ENCODE assay signal across 8 cellular contexts in genomic region chr3:146544013-146544928, GRCh38. TPM values are rescaled to one million over a fixed set of nuclear protein-coding genes. Genes with fewer than 3 reads are reported as not detected.
A peak's percentile ranks its signal among the peaks of the same experiment; 100 is the strongest.
DNase-seq lines count a peak whose midpoint lies in the region; ATAC-seq, FAIRE-seq and TF ChIP-seq lines count a peak whose summit lies in the region.

Gene PLSCR1 (minus strand): TSS chr3:146544607. CDS start chr3:146536552, 8,055 bp downstream.

- no peak within 1 kb of the TSS for H2AK5ac ChIP-seq in H1 (ENCODE audit: low read depth, low read length)

- H2BK15ac ChIP-seq in H1 (ENCODE audit: low read length) = no peak within 1 kb of the TSS

- no peak within 1 kb of the TSS for H4K91ac ChIP-seq in H1 (replicated peaks; ENCODE audit: insufficient read length, low read length)

- peak; percentile 59 to 68; a peak in 2 of 3 replicates for TF ChIP-seq POLR2A in H1 (IDR thresholded peaks at IDR 0.05; ENCODE audit: control extremely low read depth in 1 of 2, low read depth in 2 of 2, low read length in 2 of 2)

- no peak for TF ChIP-seq EP300 in H1 (IDR thresholded peaks at IDR 0.05; ENCODE audit: borderline replicate concordance in 1 of 2, low read depth in 2 of 2, low read length in 2 of 2)

- TF ChIP-seq RAD21 in H1 (IDR thresholded peaks at IDR 0.05 in 1 of 2, conservative IDR thresholded peaks at IDR 0.05 in 1 of 2; ENCODE audit: low read depth in 2 of 2, low read length in 2 of 2) = 0 out of 4 replicates have a peak, but pooled peaks of 1 of the 2 experiments have one; percentile 2

- H3K27ac ChIP-seq in CD8-positive, alpha-beta memory T cell (ENCODE audit: low read depth, low read length) = peak within 1 kb of the TSS; percentile 66
- peak within 1 kb of the TSS; percentile 54; the same call in 1 of the 2 replicates for H3K27ac ChIP-seq in H1 (ENCODE audit: low read depth, low read length)

- H3K9me3 ChIP-seq in CD8-positive, alpha-beta memory T cell (ENCODE audit: low read length) = no peaks in the 10 kb centered on the region
- peaks cover 3 to 4% of the 10 kb centered on the region in 2 experiments for H3K9me3 ChIP-seq in H1 (ENCODE audit: insufficient read depth in 2 of 2, low read depth in 1 of 2, low read length in 1 of 2)

- H3K23me2 ChIP-seq in H1 (ENCODE audit: low read depth, low read length) = no peaks in the 10 kb centered on the region; the same call in 1 of the 2 replicates

- H3K9ac ChIP-seq in H1 (replicated peaks in 1 of 4; ENCODE audit: extremely low read depth in 1 of 4, low read depth in 3 of 4, low read length in 3 of 4) = peak within 1 kb of the TSS; percentile 71 to 82 (median 76); a peak in 6 of 7 replicates

- H3K23ac ChIP-seq in H1 (ENCODE audit: insufficient read length) = no peak within 1 kb of the TSS

- peaks cover 59 to 68% (median 64%) of the 10 kb centered on the region in 3 donors for H3K4me1 Mint-ChIP-seq in CD8-positive, alpha-beta memory T cell
- peaks cover 32% of the 10 kb centered on the region for H3K4me1 Mint-ChIP-seq in memory B cell

- no peak within 1 kb of the TSS for H4K5ac ChIP-seq in H1 (ENCODE audit: insufficient read length, low read depth, low read length)

- peaks cover 3% of the 10 kb centered on the region for H3K79me1 ChIP-seq in H1 (ENCODE audit: low read depth, low read length)

- H3K56ac ChIP-seq in H1 (replicated peaks; ENCODE audit: insufficient read length, low read depth, low read length) = no peak within 1 kb of the TSS

- no peak within 1 kb of the TSS for H2BK20ac ChIP-seq in H1 (ENCODE audit: low read length)

- H2BK120ac ChIP-seq in H1 (replicated peaks; ENCODE audit: low read depth, low read length) = no peak within 1 kb of the TSS

- H3K27me3 ChIP-seq in CD8-positive, alpha-beta memory T cell (ENCODE audit: insufficient read depth, low read length, poor library complexity, severe bottlenecking) = no peaks in the 10 kb centered on the region
- H3K27me3 ChIP-seq in H1 (replicated peaks in 1 of 4; ENCODE audit: control insufficient read depth in 3 of 4, extremely low read depth in 1 of 4, insufficient read depth in 3 of 4, low read length in 3 of 4) = no peaks in the 10 kb centered on the region

- ATAC-seq in GM19455 (IDR thresholded peaks at IDR 0.05; ENCODE audit: unreplicated experiment) (peak; percentile 88), memory B cell (ENCODE audit: low read depth) (peak; percentile 85)

- H3K9me3 Mint-ChIP-seq in CD8-positive, alpha-beta memory T cell = no peaks in the 10 kb centered on the region
- H3K9me3 Mint-ChIP-seq in memory B cell = no peaks in the 10 kb centered on the region

- TF ChIP-seq CTCF in H1 (IDR thresholded peaks at IDR 0.05; ENCODE audit: control extremely low read depth in 1 of 3, insufficient read depth in 1 of 3, low read depth in 1 of 3, low read length in 3 of 3) = no peak

- H3K4me2 ChIP-seq in H1 (ENCODE audit: insufficient read depth in 1 of 2, low read depth in 2 of 2, low read length in 2 of 2) = peak within 1 kb of the TSS; percentile 68 to 76

- DNase-seq in CD8-positive, alpha-beta memory T cell = peak; percentile 49 to 74 (median 65)
- DNase-seq in HK-2 (ENCODE audit: unreplicated experiment) (peak; percentile 97), NOMO-1 treated with dmso at 0.1 percent for 144 hours (lab: John Stamatoyannopoulos, UW; ENCODE audit: unreplicated experiment) (peak; percentile 98), H1 (ENCODE audit: low read depth in 1 of 2, low spot score in 2 of 2) (peak; percentile 86 to 88), memory B cell (ENCODE audit: low spot score in 2 of 2) (peak; percentile 49 to 68)
- DNase-seq in activated CD8-positive, alpha-beta memory T cell treated with anti-CD3 and anti-CD28 coated beads for 48 hours (ENCODE audit: low read depth in 2 of 3, low spot score in 2 of 3) = peak; percentile 48 to 64 (median 52)
- peak; percentile 66 for DNase-seq in stimulated activated CD8-positive, alpha-beta memory T cell treated with anti-CD3 and anti-CD28 coated beads, Interleukin-12 subunit alpha, Interleukin-12 subunit beta, amount 100 ng/mL, for 1 hour (ENCODE audit: low read depth)

- H3K36me3 Mint-ChIP-seq in CD8-positive, alpha-beta memory T cell = peaks cover 0 to 7% (median 0%) of the 10 kb centered on the region in 3 donors
- no peaks in the 10 kb centered on the region for H3K36me3 Mint-ChIP-seq in memory B cell

- H3K27ac Mint-ChIP-seq in CD8-positive, alpha-beta memory T cell = peak within 1 kb of the TSS; percentile 77 to 99 (median 90)
- H3K27ac Mint-ChIP-seq in memory B cell = peak within 1 kb of the TSS; percentile 94

- H3K4me3 Mint-ChIP-seq in CD8-positive, alpha-beta memory T cell = peak within 1 kb of the TSS; percentile 92 to 98 (median 95)
- peak within 1 kb of the TSS; percentile 93 for H3K4me3 Mint-ChIP-seq in memory B cell

- peak within 1 kb of the TSS; percentile 32; the same call in 1 of the 2 replicates for H2BK12ac ChIP-seq in H1 (ENCODE audit: low read depth, low read length)

- no peak within 1 kb of the TSS for H2BK5ac ChIP-seq in H1 (ENCODE audit: low read depth, low read length)

- H3K14ac ChIP-seq in H1 (ENCODE audit: insufficient read length) = no peak within 1 kb of the TSS

- no peak within 1 kb of the TSS for H3K4ac ChIP-seq in H1 (replicated peaks; ENCODE audit: insufficient read length, low read depth, low read length)

- peaks cover 0 to 45% of the 10 kb centered on the region in 2 experiments; a peak in 2 of 4 replicates for H3K79me2 ChIP-seq in H1 (ENCODE audit: control insufficient read depth in 1 of 2, insufficient read depth in 2 of 2, low read length in 2 of 2)

- H3K18ac ChIP-seq in H1 (ENCODE audit: extremely low read depth, low read length) = peak within 1 kb of the TSS; percentile 87

- POLR2A ChIA-PET in CD8-positive, alpha-beta memory T cell (lab: Charles Lee) = interaction anchor here (1.9 kb wide), 1 partner anchor 75 kb away, joined by 10 read pairs; the partner anchor contains the start of gene PLSCR2
- POLR2A ChIA-PET in H1 (lab: Charles Lee; ENCODE audit: partially characterized antibody) = interaction anchor here (0.7 to 2.0 kb wide), 9 partner anchors 8 to 75 kb away, joined by 3 to 6 read pairs (median 4); partner anchors contain the start of gene PLSCR2

- CTCF ChIA-PET in CD8-positive, alpha-beta memory T cell (lab: Charles Lee) = interaction anchor here (1.7 kb wide), 1 partner anchor 50 kb away, joined by 3 read pairs; no protein-coding TSS in a partner anchor
- CTCF ChIA-PET in H1 (lab: Charles Lee; ENCODE audit: partially characterized antibody) = interaction anchor here (0.7 to 2.4 kb wide), 11 partner anchors 12 to 386 kb away, joined by 3 to 6 read pairs (median 4); no protein-coding TSS in a partner anchor

- peak within 1 kb of the TSS; percentile 92 for H2AFZ ChIP-seq in H1 (ENCODE audit: low read length)

- H4K20me1 ChIP-seq in H1 (replicated peaks in 1 of 2; ENCODE audit: control insufficient read depth in 1 of 2, insufficient read depth in 2 of 2, low read length in 2 of 2) = peaks cover 0 to 5% of the 10 kb centered on the region in 2 experiments

- FAIRE-seq in H1 (lab: Jason Lieb, UNC) = no peak

- 6% methylated on average over 50 of the region's 51 CpGs; no CpG with 5 or more reads in 1 of the 2 experiments for WGBS in H1 (ENCODE audit: extremely low coverage in 1 of 2, insufficient coverage in 1 of 2, insufficient read length in 1 of 2, insufficient replicate concordance in 2 of 2, low coverage in 1 of 2, low lambda C conversion rate in 2 of 2, missing lambda C conversion rate in 1 of 2), 2 experiments

- H3K4me1 ChIP-seq in CD8-positive, alpha-beta memory T cell (ENCODE audit: insufficient read depth, low read length) = peaks cover 37% of the 10 kb centered on the region
- H3K4me1 ChIP-seq in H1 (replicated peaks in 1 of 4; ENCODE audit: control insufficient read depth in 3 of 4, insufficient read depth in 4 of 4, low read length in 3 of 4) = peaks cover 0 to 5% (median 3%) of the 10 kb centered on the region in 4 experiments; a peak in 2 of 7 replicates

- peak within 1 kb of the TSS; percentile 81; the same call in 1 of the 2 replicates for H4K8ac ChIP-seq in H1 (ENCODE audit: extremely low read depth, insufficient read depth, low read length)

- H3K27me3 Mint-ChIP-seq in CD8-positive, alpha-beta memory T cell = no peaks in the 10 kb centered on the region
- H3K27me3 Mint-ChIP-seq in memory B cell = no peaks in the 10 kb centered on the region

- peak within 1 kb of the TSS; percentile 82 for H3K4me3 ChIP-seq in CD8-positive, alpha-beta memory T cell (ENCODE audit: low read length)
- peak within 1 kb of the TSS; percentile 63 to 84 (median 74) for H3K4me3 ChIP-seq in H1 (ENCODE audit: extremely low read depth in 1 of 4, insufficient read depth in 2 of 4, low read depth in 3 of 4, low read length in 4 of 4)

- H3K36me3 ChIP-seq in CD8-positive, alpha-beta memory T cell (ENCODE audit: insufficient read depth, low read length) = no peaks in the 10 kb centered on the region
- H3K36me3 ChIP-seq in H1 (ENCODE audit: control insufficient read depth in 2 of 4, insufficient read depth in 4 of 4, low read length in 3 of 4) = peaks cover 0 to 6% (median 2%) of the 10 kb centered on the region in 4 experiments; a peak in 5 of 8 replicates

TF ChIP-seq in H1, 55 proteins besides CTCF, POLR2A, EP300 and RAD21 (continues in another document):
- TF ChIP-seq PHF8 (conservative IDR thresholded peaks at IDR 0.05; ENCODE audit: low read depth, low read length) = peak; percentile 72
- peak; percentile 66; the same call in 1 of the 2 replicates for TF ChIP-seq CHD2 (IDR thresholded peaks at IDR 0.05; ENCODE audit: low read length)
- TF ChIP-seq HDAC2 (IDR thresholded peaks at IDR 0.05; ENCODE audit: borderline replicate concordance in 1 of 2, low read depth in 2 of 2, low read length in 2 of 2) = peak in 1 of 2 experiments; percentile 36; a peak in 1 of 4 replicates
- TF ChIP-seq RBBP5 (IDR thresholded peaks at IDR 0.05; ENCODE audit: borderline replicate concordance, low read depth, low read length) = peak; percentile 86; the same call in 1 of the 2 replicates
- TF ChIP-seq TAF1 (IDR thresholded peaks at IDR 0.05; ENCODE audit: low read depth, low read length) = peak; percentile 88
- peak; percentile 31; the same call in 1 of the 2 replicates for TF ChIP-seq MAX (IDR thresholded peaks at IDR 0.05)

RNA-seq across cellular contexts. Expression of gene PLSCR1, which starts in this region (rescaled TPM):
- total RNA-seq in CD8-positive, alpha-beta memory T cell = 10 to 100 TPM; 19.1 to 24.1 TPM
- 40.8 TPM for polyA plus RNA-seq in CD8-positive, alpha-beta memory T cell
- 48.3 and 48.5 TPM in 2 replicates for total RNA-seq in H1 (2021; fragmentation: NEBNext Ultra II Directional; extraction: Animal tissue kit (Norgen Biotek cat#: 25700))
- polyA plus RNA-seq in H1 (2011; rRNA removed) = 30.4 and 32.2 TPM in 2 replicates
- polyA plus RNA-seq in H1 (2011; cell fraction: cytosol; rRNA removed) = 38.8 TPM
- polyA plus RNA-seq in H1 (2011; cell fraction: nucleus; rRNA removed) = 40.4 TPM
- polyA plus RNA-seq in H1 (2012, experiment 1 of 2) = 27.5 to 38.0 TPM (median 33.7 TPM) in 4 replicates
- 9.5 TPM for polyA plus RNA-seq in H1 (2012, experiment 2 of 2)
- polyA plus RNA-seq in H1 (2013, experiment 1 of 2) = 26.9 TPM
- polyA plus RNA-seq in H1 (2013, experiment 2 of 2) = 27.4 TPM
- polyA minus RNA-seq in H1 (2011; rRNA and poly(A)+ RNA removed) = 25.0 and 32.9 TPM in 2 replicates
- 19.1 TPM for polyA minus RNA-seq in H1 (2011; cell fraction: cytosol; rRNA and poly(A)+ RNA removed)
- polyA minus RNA-seq in H1 (2011; cell fraction: nucleus; rRNA and poly(A)+ RNA removed) = 55.5 TPM

Comparison
In these comparisons a context has a peak if more than half of its experiments do, and no peak if none do; other contexts are left out.
1. Peak in every context shown above with its lines: DNase-seq, ATAC-seq, H3K4me3 ChIP-seq and H3K27ac ChIP-seq.